1 cellular context compared by ENCODE assay signal in the genomic region with DNA sequence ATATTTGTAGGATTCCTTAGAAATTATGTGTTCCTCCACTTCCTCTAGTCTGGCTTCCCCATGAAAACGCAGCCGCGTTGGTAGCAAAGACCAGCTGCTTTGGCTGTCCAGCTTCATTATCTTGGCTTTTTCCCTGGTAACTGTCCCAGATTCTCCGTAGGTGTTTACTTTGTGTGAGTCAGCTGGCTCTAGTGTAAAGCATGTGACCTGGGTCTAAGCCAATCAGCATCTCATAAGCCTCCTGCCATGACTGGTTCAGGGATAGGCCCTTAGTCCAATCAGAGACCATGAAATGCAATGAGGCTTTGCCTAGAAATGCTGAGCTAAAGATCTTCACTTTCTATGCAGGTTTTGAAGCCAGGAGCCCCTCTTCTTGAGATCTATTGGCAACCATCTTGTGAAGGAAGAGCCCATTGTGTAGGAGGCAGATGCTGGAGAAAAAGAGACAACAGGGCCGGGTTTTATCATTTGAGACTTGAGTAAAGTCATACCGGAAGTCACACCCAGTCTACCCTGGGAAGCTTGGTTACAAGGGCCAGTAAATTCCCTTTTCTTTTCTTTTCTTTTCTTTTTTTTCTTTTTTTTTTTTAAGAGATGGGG.
TF ChIP-seq lines count a peak whose summit lies in the region.

No MANE protein-coding gene starts in this region.

TF ChIP-seq in GM23338, 12 proteins besides CTCF, POLR2A, EP300 and RAD21:
- TF ChIP-seq ZNF462 (CRISPR knock-in tag; IDR thresholded peaks at IDR 0.05) (no peak), EZH2phosphoT487 (IDR thresholded peaks at IDR 0.05; ENCODE audit: unreplicated experiment) (no peak)
TF ChIP-seq in GM23338: peak in this region for 0.
